In genomic region chr7:1619152-1620079, GRCh38 we compare ENCODE assay signal across 1 cellular context.
TF ChIP-seq lines count a peak whose summit lies in the region.

No MANE protein-coding gene starts in this region.

TF ChIP-seq in GM23338, 12 proteins besides CTCF, POLR2A, EP300 and RAD21 (continued from another document):
- TF ChIP-seq CREB1 (CRISPR knock-in tag; IDR thresholded peaks at IDR 0.05; ENCODE audit: low read depth) (no peak), POLR2AphosphoS5 (IDR thresholded peaks at IDR 0.05; ENCODE audit: low read depth) (no peak), ZNF114 (CRISPR knock-in tag; IDR thresholded peaks at IDR 0.05) (no peak), NANOG (IDR thresholded peaks at IDR 0.05; ENCODE audit: borderline replicate concordance) (no peak)
- TF ChIP-seq, protein P1, sequence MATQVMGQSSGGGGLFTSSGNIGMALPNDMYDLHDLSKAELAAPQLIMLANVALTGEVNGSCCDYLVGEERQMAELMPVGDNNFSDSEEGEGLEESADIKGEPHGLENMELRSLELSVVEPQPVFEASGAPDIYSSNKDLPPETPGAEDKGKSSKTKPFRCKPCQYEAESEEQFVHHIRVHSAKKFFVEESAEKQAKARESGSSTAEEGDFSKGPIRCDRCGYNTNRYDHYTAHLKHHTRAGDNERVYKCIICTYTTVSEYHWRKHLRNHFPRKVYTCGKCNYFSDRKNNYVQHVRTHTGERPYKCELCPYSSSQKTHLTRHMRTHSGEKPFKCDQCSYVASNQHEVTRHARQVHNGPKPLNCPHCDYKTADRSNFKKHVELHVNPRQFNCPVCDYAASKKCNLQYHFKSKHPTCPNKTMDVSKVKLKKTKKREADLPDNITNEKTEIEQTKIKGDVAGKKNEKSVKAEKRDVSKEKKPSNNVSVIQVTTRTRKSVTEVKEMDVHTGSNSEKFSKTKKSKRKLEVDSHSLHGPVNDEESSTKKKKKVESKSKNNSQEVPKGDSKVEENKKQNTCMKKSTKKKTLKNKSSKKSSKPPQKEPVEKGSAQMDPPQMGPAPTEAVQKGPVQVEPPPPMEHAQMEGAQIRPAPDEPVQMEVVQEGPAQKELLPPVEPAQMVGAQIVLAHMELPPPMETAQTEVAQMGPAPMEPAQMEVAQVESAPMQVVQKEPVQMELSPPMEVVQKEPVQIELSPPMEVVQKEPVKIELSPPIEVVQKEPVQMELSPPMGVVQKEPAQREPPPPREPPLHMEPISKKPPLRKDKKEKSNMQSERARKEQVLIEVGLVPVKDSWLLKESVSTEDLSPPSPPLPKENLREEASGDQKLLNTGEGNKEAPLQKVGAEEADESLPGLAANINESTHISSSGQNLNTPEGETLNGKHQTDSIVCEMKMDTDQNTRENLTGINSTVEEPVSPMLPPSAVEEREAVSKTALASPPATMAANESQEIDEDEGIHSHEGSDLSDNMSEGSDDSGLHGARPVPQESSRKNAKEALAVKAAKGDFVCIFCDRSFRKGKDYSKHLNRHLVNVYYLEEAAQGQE (IDR thresholded peaks at IDR 0.05; ENCODE audit: unreplicated experiment), result no peak
